Comparison of ENCODE assay signal across 12 cellular contexts in genomic region chr5:160169326-160169725, GRCh38. TPM values are rescaled to one million over a fixed set of nuclear protein-coding genes. Genes with fewer than 3 reads are reported as not detected.
DNase-seq lines count a peak whose midpoint lies in the region; ATAC-seq and TF ChIP-seq lines count a peak whose summit lies in the region.
"Had no signal": no experiment of that assay in that cellular context is flagged by ENCODE, and none has a peak within 500 bp of the region (broad histone marks: within the 10 kb centered on the region; RNA-seq: fewer than 3 reads in every experiment).

No MANE protein-coding gene starts in this region.

- H3K9me3 Mint-ChIP-seq in stimulated activated naive B cell treated with anti-CD40 and anti-IgM and Interleukin-4, amounts not matched to agents 10 μg/mL and 1 μg/mL and 100 μg/mL, for 72 hours, result no peaks in the 10 kb centered on the region
- H3K9me3 Mint-ChIP-seq: naive B cell had no signal

- TF ChIP-seq CTCF in AG10803 (conservative IDR thresholded peaks at IDR 0.05; ENCODE audit: low read length), result no peak
- TF ChIP-seq CTCF in epithelial cell of esophagus (IDR thresholded peaks at IDR 0.05; ENCODE audit: insufficient read depth, low read depth, low read length, missing control alignments), result no peak

- H3K4me3 ChIP-seq in AG10803 (ENCODE audit: low read length) (peak overlapping the region; percentile 18), epithelial cell of esophagus (ENCODE audit: low read length) (no peak overlapping the region), mesenchymal stem cell (ENCODE audit: insufficient read depth in 1 of 2, low read depth in 1 of 2, low read length in 2 of 2) (peak overlapping the region in 1 of 2 experiments; percentile 60)
- H3K4me3 ChIP-seq: cardiac muscle cell had no signal

- POLR2A ChIA-PET in HEK293T (lab: Yijun Ruan, JAX), result no interaction called here

- H2BK12ac ChIP-seq in mesenchymal stem cell (ENCODE audit: low read length in 2 of 2), result peak overlapping the region; percentile 17 to 59

- CTCF ChIA-PET in HEK293T (lab: Yijun Ruan, JAX), result no interaction called here

- no peak overlapping the region for H2AK5ac ChIP-seq in mesenchymal stem cell (ENCODE audit: low read length, severe bottlenecking)

- H3K18ac ChIP-seq in mesenchymal stem cell (ENCODE audit: low read depth in 1 of 2, low read length in 2 of 2), result peak overlapping the region; percentile 95 to 99

- no peaks in the 10 kb centered on the region for H3K36me3 Mint-ChIP-seq in stimulated activated naive B cell treated with anti-CD40 and anti-IgM and Interleukin-4, amounts not matched to agents 10 μg/mL and 1 μg/mL and 100 μg/mL, for 72 hours
- H3K36me3 Mint-ChIP-seq: naive B cell had no signal

- DNase-seq in AG10803 (ENCODE audit: low read depth), result peak; percentile 89
- peak; percentile 73 for DNase-seq in RPMI7951 (ENCODE audit: low read depth)
- DNase-seq in epithelial cell of esophagus (ENCODE audit: low read depth), result peak; percentile 79
- peak; percentile 92 for DNase-seq in mesenchymal stem cell
- DNase-seq in activated effector memory CD4-positive, alpha-beta T cell treated with anti-CD3 and anti-CD28 coated beads, Interleukin-2, amount 50 U/mL, for 16 hours, result no peak
- no peak for DNase-seq in HEK293T (ENCODE audit: extremely low spot score)
- DNase-seq in stimulated activated naive B cell treated with anti-CD40 and anti-IgM and Interleukin-4, amounts not matched to agents 10 μg/mL and 1 μg/mL and 100 μg/mL, for 72 hours, result no peak
- no peak for DNase-seq in stimulated activated CD4-positive, alpha-beta T cell treated with anti-CD3 and anti-CD28 coated beads, Interleukin-4, amount 100 ng/mL, for 4 hours
- DNase-seq: Kasumi-1, naive B cell had no signal

- peak overlapping the region; percentile 85 for H4K91ac ChIP-seq in mesenchymal stem cell (ENCODE audit: low read length)

- H3K27ac ChIP-seq in mesenchymal stem cell (ENCODE audit: low read length, poor library complexity, severe bottlenecking), result no peak overlapping the region
- H3K27ac ChIP-seq: cardiac muscle cell had no signal

- peak overlapping the region; percentile 92 for H4K8ac ChIP-seq in mesenchymal stem cell (ENCODE audit: low read length)

- peaks cover 0 to 7% of the 10 kb centered on the region in 2 donors for H3K4me1 Mint-ChIP-seq in stimulated activated naive B cell treated with anti-CD40 and anti-IgM and Interleukin-4, amounts not matched to agents 10 μg/mL and 1 μg/mL and 100 μg/mL, for 72 hours
- H3K4me1 Mint-ChIP-seq: naive B cell had no signal

- no peaks in the 10 kb centered on the region for H3K27me3 ChIP-seq in mesenchymal stem cell (ENCODE audit: control insufficient read depth in 1 of 2, insufficient read depth in 1 of 2, low read length in 2 of 2)
- H3K27me3 ChIP-seq: cardiac muscle cell had no signal

- H3K27ac Mint-ChIP-seq in stimulated activated naive B cell treated with anti-CD40 and anti-IgM and Interleukin-4, amounts not matched to agents 10 μg/mL and 1 μg/mL and 100 μg/mL, for 72 hours, result no peak overlapping the region
- H3K27ac Mint-ChIP-seq: naive B cell had no signal

- H3K23ac ChIP-seq in mesenchymal stem cell (ENCODE audit: low read length in 2 of 2), result no peak overlapping the region

- H3K27me3 Mint-ChIP-seq in stimulated activated naive B cell treated with anti-CD40 and anti-IgM and Interleukin-4, amounts not matched to agents 10 μg/mL and 1 μg/mL and 100 μg/mL, for 72 hours, result peaks cover 24 to 32% of the 10 kb centered on the region in 2 donors

- H3K4me2 ChIP-seq in mesenchymal stem cell (ENCODE audit: low read length, poor library complexity, severe bottlenecking), result no peak overlapping the region

- H3K79me1 ChIP-seq in mesenchymal stem cell (replicated peaks; ENCODE audit: low read length, poor library complexity, severe bottlenecking), result no peaks in the 10 kb centered on the region

- no peaks in the 10 kb centered on the region for H3K36me3 ChIP-seq in mesenchymal stem cell (ENCODE audit: control insufficient read depth in 1 of 2, insufficient read depth in 2 of 2, low read depth in 1 of 2, low read length in 2 of 2)
- H3K36me3 ChIP-seq: cardiac muscle cell had no signal

- H3K14ac ChIP-seq in mesenchymal stem cell (ENCODE audit: low read length in 2 of 2), result no peak overlapping the region

- H2AFZ ChIP-seq in mesenchymal stem cell (ENCODE audit: low read depth, low read length), result peak overlapping the region; percentile 80

- H2BK120ac ChIP-seq in mesenchymal stem cell (ENCODE audit: low read depth, low read length), result no peak overlapping the region

- H2BK5ac ChIP-seq in mesenchymal stem cell (ENCODE audit: low read depth, low read length, poor library complexity, severe bottlenecking), result no peak overlapping the region

- no peak for ATAC-seq in stimulated activated naive B cell treated with anti-CD40 and anti-IgM and Interleukin-4, amounts not matched to agents 10 μg/mL and 1 μg/mL and 100 μg/mL, for 72 hours (replicated peaks)

- no peaks in the 10 kb centered on the region for H3K9me3 ChIP-seq in mesenchymal stem cell (ENCODE audit: control insufficient read depth, low read length)

- 24% methylated on average over 3 of the region's 3 CpGs for WGBS in mesenchymal stem cell

- H2BK15ac ChIP-seq in mesenchymal stem cell (ENCODE audit: low read depth, poor library complexity, severe bottlenecking), result no peak overlapping the region

- H3K9ac ChIP-seq in mesenchymal stem cell (ENCODE audit: low read length), result peak overlapping the region; percentile 81

- no peak overlapping the region for H3K4me3 Mint-ChIP-seq in stimulated activated naive B cell treated with anti-CD40 and anti-IgM and Interleukin-4, amounts not matched to agents 10 μg/mL and 1 μg/mL and 100 μg/mL, for 72 hours
- H3K4me3 Mint-ChIP-seq: naive B cell had no signal

- H3K4me1 ChIP-seq in mesenchymal stem cell (ENCODE audit: control insufficient read depth, insufficient read depth, low read depth, low read length), result peaks cover 5% of the 10 kb centered on the region

- H3K4ac ChIP-seq in mesenchymal stem cell (ENCODE audit: low read depth in 1 of 2, low read length in 2 of 2), result peak overlapping the region; percentile 26 to 76

TF ChIP-seq in HEK293T, 16 proteins besides CTCF, POLR2A, EP300 and RAD21:
- TF ChIP-seq LEF1 (IDR thresholded peaks at IDR 0.05; ENCODE audit: borderline replicate concordance) (no peak), FOXK2 (IDR thresholded peaks at IDR 0.05) (no peak), PKNOX1 (IDR thresholded peaks at IDR 0.05) (no peak), BHLHE40 (IDR thresholded peaks at IDR 0.05; ENCODE audit: borderline replicate concordance) (no peak), CTBP1 (IDR thresholded peaks at IDR 0.05; ENCODE audit: borderline replicate concordance) (no peak), FOXA1 (IDR thresholded peaks at IDR 0.05) (no peak), SUZ12 (IDR thresholded peaks at IDR 0.05) (no peak), L3MBTL2 (conservative IDR thresholded peaks at IDR 0.05) (no peak), HDGF (IDR thresholded peaks at IDR 0.05; ENCODE audit: borderline replicate concordance) (no peak), TARDBP (IDR thresholded peaks at IDR 0.05) (no peak), ARNT (IDR thresholded peaks at IDR 0.05) (no peak), FOXM1 (IDR thresholded peaks at IDR 0.05; ENCODE audit: borderline replicate concordance) (no peak), SP1 (IDR thresholded peaks at IDR 0.05) (no peak), NFRKB (IDR thresholded peaks at IDR 0.05) (no peak)

RNA-seq across cellular contexts. Expression of gene PWWP2A, which starts 50.1 kb away (rescaled TPM):
- 16.1 and 16.6 TPM in 2 replicates for total RNA-seq in RPMI7951 (2014; rRNA removed; shearing (Covaris generic))
- polyA plus RNA-seq in mesenchymal stem cell (2013, experiment 1 of 2), result 24.0 TPM
- polyA plus RNA-seq in mesenchymal stem cell (2013, experiment 2 of 2), result 22.5 TPM

RNA-seq across cellular contexts. Expression of gene FABP6, which starts 60.0 kb away (rescaled TPM):
- 3.6 and 6.4 TPM in 2 replicates for total RNA-seq in RPMI7951 (2014; rRNA removed; shearing (Covaris generic))
- not detected for polyA plus RNA-seq in mesenchymal stem cell (2013, experiment 1 of 2)
- 0.10 TPM for polyA plus RNA-seq in mesenchymal stem cell (2013, experiment 2 of 2)
- total RNA-seq: activated CD8-positive, alpha-beta memory T cell treated with anti-CD3 and anti-CD28 coated beads for 36 hours; cardiac muscle cell had no signal

Comparison
In these comparisons a context has a peak if more than half of its experiments do, and no peak if none do; other contexts are left out.
1. DNase-seq: peak in AG10803 (single experiment), RPMI7951 (single experiment), epithelial cell of esophagus (single experiment) and mesenchymal stem cell (single experiment); none in activated effector memory CD4-positive, alpha-beta T cell treated with anti-CD3 and anti-CD28 coated beads, Interleukin-2, amount 50 U/mL, for 16 hours (single experiment), HEK293T (single experiment), stimulated activated naive B cell treated with anti-CD40 and anti-IgM and Interleukin-4, amounts not matched to agents 10 μg/mL and 1 μg/mL and 100 μg/mL, for 72 hours (single experiment) and stimulated activated CD4-positive, alpha-beta T cell treated with anti-CD3 and anti-CD28 coated beads, Interleukin-4, amount 100 ng/mL, for 4 hours (0 of 2).